1 cellular context compared by ENCODE assay signal in genomic region chr4:170090667-170091052, GRCh38.
TF ChIP-seq lines count a peak whose summit lies in the region.

No MANE protein-coding gene starts in this region.

TF ChIP-seq in A549, 52 proteins besides CTCF, POLR2A, EP300 and RAD21 (continued from another document):
- TF ChIP-seq, protein P1, sequence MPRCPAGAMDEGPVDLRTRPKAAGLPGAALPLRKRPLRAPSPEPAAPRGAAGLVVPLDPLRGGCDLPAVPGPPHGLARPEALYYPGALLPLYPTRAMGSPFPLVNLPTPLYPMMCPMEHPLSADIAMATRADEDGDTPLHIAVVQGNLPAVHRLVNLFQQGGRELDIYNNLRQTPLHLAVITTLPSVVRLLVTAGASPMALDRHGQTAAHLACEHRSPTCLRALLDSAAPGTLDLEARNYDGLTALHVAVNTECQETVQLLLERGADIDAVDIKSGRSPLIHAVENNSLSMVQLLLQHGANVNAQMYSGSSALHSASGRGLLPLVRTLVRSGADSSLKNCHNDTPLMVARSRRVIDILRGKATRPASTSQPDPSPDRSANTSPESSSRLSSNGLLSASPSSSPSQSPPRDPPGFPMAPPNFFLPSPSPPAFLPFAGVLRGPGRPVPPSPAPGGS (IDR thresholded peaks at IDR 0.05), result no peak
- TF ChIP-seq CHD2 (IDR thresholded peaks at IDR 0.05; ENCODE audit: low read length, partially characterized antibody) (no peak), RNF2 (IDR thresholded peaks at IDR 0.05; ENCODE audit: borderline replicate concordance, low read depth) (no peak), FOXS1 (CRISPR knock-in tag; IDR thresholded peaks at IDR 0.05) (no peak), ESRRA (IDR thresholded peaks at IDR 0.05; ENCODE audit: borderline replicate concordance, low read length) (no peak), EHMT2 (IDR thresholded peaks at IDR 0.05; ENCODE audit: low read depth) (no peak)
TF ChIP-seq in A549: peak in this region for 0.
